17 cellular contexts compared by ENCODE assay signal in the genomic region with DNA sequence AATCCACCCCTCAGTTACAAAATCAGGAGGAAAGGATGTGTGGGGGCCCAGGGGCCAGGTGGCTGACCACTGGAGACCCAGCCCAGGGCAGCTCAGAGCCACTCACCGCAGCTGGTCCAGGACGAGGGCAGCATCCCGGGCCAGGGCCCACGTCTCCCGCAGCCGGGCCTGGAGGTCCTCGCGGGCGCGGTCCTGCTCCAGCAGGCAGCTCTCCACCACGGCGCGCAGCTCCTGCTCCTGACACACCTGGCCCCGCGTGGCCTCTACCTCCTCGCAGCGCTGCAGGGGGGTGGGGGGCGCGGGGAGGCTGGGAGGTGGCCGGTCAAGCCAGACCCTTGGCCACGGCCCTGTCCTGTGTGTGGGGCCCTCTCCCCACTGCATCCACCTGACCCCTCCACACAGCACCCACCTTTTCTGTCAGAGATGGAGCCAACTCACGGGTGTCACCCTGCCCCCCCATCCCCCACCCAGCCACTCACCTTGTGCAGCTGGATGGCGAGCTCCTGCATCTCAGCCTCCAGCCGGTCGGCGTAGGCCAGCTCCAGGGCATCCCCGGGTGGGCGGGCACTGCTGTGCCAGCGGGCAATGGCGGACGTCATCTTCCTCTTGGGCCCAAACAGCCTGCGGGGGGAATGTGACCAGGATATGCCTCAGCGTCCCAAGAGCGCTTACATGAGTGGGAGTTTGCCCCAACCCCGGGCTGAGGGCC. TPM values are rescaled to one million over a fixed set of nuclear protein-coding genes. Genes with fewer than 3 reads are reported as not detected.
DNase-seq lines count a peak whose midpoint lies in the region; ATAC-seq, FAIRE-seq and TF ChIP-seq lines count a peak whose summit lies in the region.
"Had no signal": no experiment of that assay in that cellular context is flagged by ENCODE, and none has a peak within 500 bp of the region (broad histone marks: within the 10 kb centered on the region; RNA-seq: fewer than 3 reads in every experiment).

No MANE protein-coding gene starts in this region.

- no peaks in the 10 kb centered on the region for H3K4me1 ChIP-seq in endodermal cell (ENCODE audit: control insufficient read depth, insufficient read depth, low read length)

- H3K27me3 ChIP-seq in endodermal cell (ENCODE audit: control insufficient read depth, insufficient read depth, low read length, poor library complexity, severe bottlenecking): no peaks in the 10 kb centered on the region

- WGBS in endodermal cell (ENCODE audit: insufficient coverage in 1 of 2, insufficient read length in 1 of 2), 2 experiments: 95 to 98% methylated on average over 19 to 34 of the region's 35 CpGs

- peaks cover 23% of the 10 kb centered on the region for H3K36me3 Mint-ChIP-seq in endodermal cell (ENCODE audit: low read depth)
- peaks cover 6% of the 10 kb centered on the region for H3K36me3 Mint-ChIP-seq in neural crest cell (ENCODE audit: low read depth)

- H3K27ac ChIP-seq in endodermal cell (ENCODE audit: low read depth, low read length): no peak overlapping the region

- TF ChIP-seq CTCF in endodermal cell (conservative IDR thresholded peaks at IDR 0.05) (no peak), neural crest cell (conservative IDR thresholded peaks at IDR 0.05) (no peak)

- peaks cover 4% of the 10 kb centered on the region for H3K4me1 Mint-ChIP-seq in endodermal cell
- no peaks in the 10 kb centered on the region for H3K4me1 Mint-ChIP-seq in neural crest cell

- no peaks in the 10 kb centered on the region for H3K9me3 ChIP-seq in endodermal cell (ENCODE audit: control insufficient read depth, low read length)

- H3K4me3 Mint-ChIP-seq in endodermal cell: no peak overlapping the region
- H3K4me3 Mint-ChIP-seq in neural crest cell: peak overlapping the region; percentile 52
- H3K4me3 Mint-ChIP-seq: GM23338 had no signal

- peak; percentile 30 for TF ChIP-seq POLR2A in GM12892 (IDR thresholded peaks at IDR 0.05; ENCODE audit: low read depth, low read length)

- peak; percentile 6 for DNase-seq in 8988T
- DNase-seq in GM12892 (ENCODE audit: insufficient read length): peak; percentile 5
- peak; percentile 41 for DNase-seq in endodermal cell
- no peak for DNase-seq in neural crest cell (ENCODE audit: low read depth, low spot score)
- no peak for DNase-seq in activated T-cell treated with anti-CD3 and anti-CD28 coated beads, Interleukin-2, amount 50 U/mL, for 1 hour
- DNase-seq in A172 (ENCODE audit: low spot score): no peak
- DNase-seq: ACHN; Calu3; CD4-positive, alpha-beta T cell; DMS53; KBM-7; NCI-H1417 treated with DMSO at 0.1 percent for 48 hours; NCI-H2171; NCI-H748 treated with DMSO at 0.1 percent for 48 hours; RPMI8226 had no signal

- H3K27ac Mint-ChIP-seq in endodermal cell: no peak overlapping the region
- H3K27ac Mint-ChIP-seq in neural crest cell (ENCODE audit: unreplicated experiment): no peak overlapping the region
- H3K27ac Mint-ChIP-seq: CD4-positive, alpha-beta T cell; GM23338 had no signal

- H3K27me3 Mint-ChIP-seq in endodermal cell (ENCODE audit: insufficient read depth) (no peaks in the 10 kb centered on the region), neural crest cell (ENCODE audit: low read depth) (no peaks in the 10 kb centered on the region)
- H3K27me3 Mint-ChIP-seq: CD4-positive, alpha-beta T cell had no signal

- no peak for ATAC-seq in HG02610 (IDR thresholded peaks at IDR 0.05; ENCODE audit: unreplicated experiment)
- ATAC-seq: GM23338 had no signal

- no peak overlapping the region for H3K9ac ChIP-seq in endodermal cell (ENCODE audit: extremely low read depth, low read length, poor library complexity, severe bottlenecking)

- no peak overlapping the region for H3K4me3 ChIP-seq in endodermal cell (ENCODE audit: low read length)
- H3K4me3 ChIP-seq: GM23338 had no signal

- peaks cover 51% of the 10 kb centered on the region for H3K36me3 ChIP-seq in endodermal cell (ENCODE audit: control insufficient read depth, insufficient read depth, low read length)

- no peak for FAIRE-seq in GM12892 (lab: Jason Lieb, UNC)

- H3K9me3 Mint-ChIP-seq in endodermal cell (no peaks in the 10 kb centered on the region), neural crest cell (no peaks in the 10 kb centered on the region)
- H3K9me3 Mint-ChIP-seq: CD4-positive, alpha-beta T cell; GM23338 had no signal

RNA-seq across cellular contexts. Expression of a gene that starts 5.1 kb away (rescaled TPM):
- 13.5 TPM for polyA plus RNA-seq in GM12892 (2012; ENCODE audit: missing spikeins)
- 10 to 100 TPM; 38.6 to 40.7 TPM for total RNA-seq in endodermal cell
- polyA plus RNA-seq in endodermal cell (2013, experiment 1 of 2): 36.4 TPM
- polyA plus RNA-seq in endodermal cell (2013, experiment 2 of 2): 33.5 TPM
- 36.8 and 37.8 TPM in 2 replicates for total RNA-seq in neural crest cell
- 52.4 and 64.6 TPM in 2 replicates for total RNA-seq in A172 (2014; rRNA removed; shearing (Covaris generic))

RNA-seq across cellular contexts. Expression of a gene that starts 35.6 kb away (rescaled TPM):
- polyA plus RNA-seq in GM12892 (2012; ENCODE audit: missing spikeins): 6.8 TPM
- total RNA-seq in endodermal cell (10 to 100 TPM; 32.4 to 41.0 TPM), neural crest cell (32.0 and 35.5 TPM in 2 replicates)
- polyA plus RNA-seq in endodermal cell (2013, experiment 1 of 2): 20.9 TPM
- 19.6 TPM for polyA plus RNA-seq in endodermal cell (2013, experiment 2 of 2)
- 12.0 and 19.6 TPM in 2 replicates for total RNA-seq in A172 (2014; rRNA removed; shearing (Covaris generic))

RNA-seq across cellular contexts. Expression of a gene that starts 35.9 kb away (rescaled TPM):
- 0.40 TPM for polyA plus RNA-seq in GM12892 (2012; ENCODE audit: missing spikeins)
- total RNA-seq in endodermal cell (under 1 TPM; 0.35 to 0.64 TPM), neural crest cell (0.68 and 0.96 TPM in 2 replicates)
- 0.82 TPM for polyA plus RNA-seq in endodermal cell (2013, experiment 1 of 2)
- polyA plus RNA-seq in endodermal cell (2013, experiment 2 of 2): 1.2 TPM
- total RNA-seq in A172 (2014; rRNA removed; shearing (Covaris generic)): 1.7 and 5.2 TPM in 2 replicates

Comparison
In these comparisons a context has a peak if more than half of its experiments do, and no peak if none do; other contexts are left out.
1. DNase-seq: peak in 8988T (single experiment), GM12892 (single experiment) and endodermal cell (single experiment); none in neural crest cell (single experiment), activated T-cell treated with anti-CD3 and anti-CD28 coated beads, Interleukin-2, amount 50 U/mL, for 1 hour (single experiment) and A172 (single experiment).